ENCODE assay signal across 11 cellular contexts in the genomic region with DNA sequence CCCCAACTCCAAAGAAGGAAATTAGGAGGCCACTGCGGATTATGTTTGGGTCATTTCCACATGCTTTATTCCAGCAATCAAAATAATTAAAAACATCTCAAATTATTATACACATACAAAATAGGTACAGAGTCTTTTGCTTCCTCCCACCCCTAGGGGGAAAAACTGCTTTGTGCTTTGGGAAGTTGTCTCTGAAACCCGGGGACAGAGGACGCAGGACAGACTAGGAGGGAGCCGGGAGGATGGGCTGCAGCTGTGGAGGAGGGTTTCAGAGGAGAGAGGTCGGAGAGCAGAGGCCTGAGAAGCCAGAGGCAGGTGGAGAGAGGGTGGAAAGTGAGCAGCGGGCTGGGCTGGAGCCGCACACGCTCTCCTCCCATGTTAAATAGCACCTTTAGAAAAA. TPM values are rescaled to one million over a fixed set of nuclear protein-coding genes. Genes with fewer than 3 reads are reported as not detected.
DNase-seq lines count a peak whose midpoint lies in the region; ATAC-seq and TF ChIP-seq lines count a peak whose summit lies in the region.
"Had no signal": no experiment of that assay in that cellular context is flagged by ENCODE, and none has a peak within 500 bp of the region (broad histone marks: within the 10 kb centered on the region; RNA-seq: fewer than 3 reads in every experiment).

No MANE protein-coding gene starts in this region.

- no peak overlapping the region for H3K4me2 ChIP-seq in IMR-90 (ENCODE audit: low read depth, low read length)
- H3K4me2 ChIP-seq in mesendoderm (ENCODE audit: low read length): no peak overlapping the region

- H2AFZ ChIP-seq in IMR-90 (replicated peaks; ENCODE audit: low read length, poor library complexity): no peak overlapping the region

- ATAC-seq in IMR-90 (ENCODE audit: low read depth): no peak

- H3K79me1 ChIP-seq in IMR-90 (ENCODE audit: low read depth in 1 of 2, low read length in 2 of 2): peaks cover 0 to 37% of the 10 kb centered on the region in 2 experiments; a peak in 2 of 4 replicates
- H3K79me1 ChIP-seq in mesendoderm (ENCODE audit: low read length): no peaks in the 10 kb centered on the region

- POLR2A ChIA-PET in IMR-90 (lab: Charles Lee; ENCODE audit: unreplicated experiment): no interaction called here

- CTCF ChIA-PET in IMR-90 (lab: Yijun Ruan, JAX): no interaction called here

- peak overlapping the region; percentile 46 for H2AK9ac ChIP-seq in IMR-90 (replicated peaks; ENCODE audit: low read depth, low read length, poor library complexity)

- in situ Hi-C loops in IMR-90 (cut with MboI; ENCODE audit: low sequenced_read_pairs): no loop called here

- peaks cover 56% of the 10 kb centered on the region for H3K36me3 ChIP-seq in IMR-90 (ENCODE audit: control insufficient read depth, insufficient read depth, low read length)
- peaks cover 47% of the 10 kb centered on the region for H3K36me3 ChIP-seq in adipocyte (ENCODE audit: control insufficient read depth, insufficient read depth, low read length, severe bottlenecking)
- H3K36me3 ChIP-seq in mesendoderm (ENCODE audit: control insufficient read depth, insufficient read depth, low read length): no peaks in the 10 kb centered on the region

- TF ChIP-seq POLR2A in IMR-90 (IDR thresholded peaks at IDR 0.05; ENCODE audit: low read depth, low read length): no peak

- H3K79me2 ChIP-seq in mesendoderm (ENCODE audit: control insufficient read depth, insufficient read depth, low read length): no peaks in the 10 kb centered on the region

- H3K23ac ChIP-seq in IMR-90 (ENCODE audit: low read depth, low read length) (no peak overlapping the region), mesendoderm (ENCODE audit: low read length) (no peak overlapping the region)

- DNase-seq in AG10803 (ENCODE audit: low read depth) (peak; percentile 68), IMR-90 (peak; percentile 45), adipocyte (ENCODE audit: low read depth) (peak; percentile 50), mesendoderm (peak; percentile 62), NK-92 (lab: John Stamatoyannopoulos, UW; ENCODE audit: unreplicated experiment) (no peak), Ammon's horn (ENCODE audit: low spot score) (no peak), DMS153 (lab: John Stamatoyannopoulos, UW) (no peak), hippocampal formation (lab: John Stamatoyannopoulos, UW) (no peak)

- no peak overlapping the region for H4K91ac ChIP-seq in IMR-90 (ENCODE audit: insufficient read depth, low read depth, low read length)

- H2BK120ac ChIP-seq in IMR-90 (ENCODE audit: low read depth, low read length) (no peak overlapping the region), mesendoderm (ENCODE audit: low read depth, low read length) (no peak overlapping the region)

- H3K56ac ChIP-seq in IMR-90 (ENCODE audit: extremely low read depth, insufficient read depth, low read length): 0 out of 2 replicates have a peak overlapping the region, but pooled peaks have one; percentile 23
- no peak overlapping the region for H3K56ac ChIP-seq in mesendoderm (ENCODE audit: low read length)

- H4K8ac ChIP-seq in IMR-90 (ENCODE audit: low read depth in 2 of 2, low read length in 2 of 2) (no peak overlapping the region), mesendoderm (ENCODE audit: low read depth, low read length) (no peak overlapping the region)

- H3K4me3 ChIP-seq in AG10803 (ENCODE audit: low read length) (no peak overlapping the region), IMR-90 (ENCODE audit: insufficient read depth, low read depth, low read length) (no peak overlapping the region), adipocyte (ENCODE audit: low read length) (no peak overlapping the region), mesendoderm (ENCODE audit: low read length) (no peak overlapping the region)
- H3K4me3 ChIP-seq: mucosa of descending colon had no signal

- peak overlapping the region; percentile 99 for H2BK5ac ChIP-seq in IMR-90 (ENCODE audit: low read depth, low read length, poor library complexity, severe bottlenecking)
- H2BK5ac ChIP-seq in mesendoderm (ENCODE audit: low read length): no peak overlapping the region

- H4K20me1 ChIP-seq in IMR-90 (ENCODE audit: insufficient read depth, low read length): peaks cover 92% of the 10 kb centered on the region

- H3K18ac ChIP-seq in IMR-90 (ENCODE audit: low read depth, low read length) (no peak overlapping the region), mesendoderm (ENCODE audit: low read length) (no peak overlapping the region)

- H2BK15ac ChIP-seq in IMR-90 (ENCODE audit: low read depth, low read length) (no peak overlapping the region), mesendoderm (replicated peaks; ENCODE audit: low read depth) (no peak overlapping the region)

- no peak overlapping the region for H3K9ac ChIP-seq in IMR-90 (ENCODE audit: low read depth, low read length)
- peak overlapping the region; percentile 64 for H3K9ac ChIP-seq in adipocyte (ENCODE audit: low read length)
- H3K9ac ChIP-seq in mesendoderm (ENCODE audit: low read length): no peak overlapping the region

- dilution Hi-C loops in IMR-90 (cut with HindIII; ENCODE audit: low sequenced_read_pairs, unreplicated experiment): no loop called here

- no peak for TF ChIP-seq RAD21 in IMR-90 (IDR thresholded peaks at IDR 0.05; ENCODE audit: low read length)

- TF ChIP-seq CTCF in AG10803 (conservative IDR thresholded peaks at IDR 0.05; ENCODE audit: low read length) (peak; percentile 45), IMR-90 (conservative IDR thresholded peaks at IDR 0.05; ENCODE audit: low read depth, low read length) (peak; percentile 21; the same call in 1 of the 2 replicates)

- H3K27me3 ChIP-seq in IMR-90 (ENCODE audit: control insufficient read depth, insufficient read depth, low read length) (no peaks in the 10 kb centered on the region), adipocyte (replicated peaks; ENCODE audit: control insufficient read depth, insufficient read depth, low read length) (no peaks in the 10 kb centered on the region), mesendoderm (ENCODE audit: insufficient read depth, low read length, poor library complexity) (no peaks in the 10 kb centered on the region)
- H3K27me3 ChIP-seq: SJSA1 had no signal

- H4K5ac ChIP-seq in IMR-90 (ENCODE audit: low read depth, low read length): no peak overlapping the region
- H4K5ac ChIP-seq in mesendoderm (ENCODE audit: low read length): no peak overlapping the region

- no TSS peak for BruUV-seq in IMR-90 (replicated peaks; lab: Mats Ljungman, UMichigan)

- no peak overlapping the region for H3K14ac ChIP-seq in IMR-90 (replicated peaks; ENCODE audit: low read depth, low read length)

- no peak overlapping the region for H2BK20ac ChIP-seq in IMR-90 (ENCODE audit: low read depth, low read length)

- H3K9me3 ChIP-seq in IMR-90 (ENCODE audit: control insufficient read depth, insufficient read depth, low read length) (no peaks in the 10 kb centered on the region), adipocyte (ENCODE audit: control insufficient read depth, low read length) (no peaks in the 10 kb centered on the region)
- H3K9me3 ChIP-seq: mucosa of descending colon, SJSA1 had no signal

- intact Hi-C loops in IMR-90 (cut with micrococcal nuclease): no loop called here

- 0 out of 2 replicates have a peak overlapping the region, but pooled peaks have one; percentile 26 for H3K4ac ChIP-seq in IMR-90 (ENCODE audit: low read depth, low read length)
- no peak overlapping the region for H3K4ac ChIP-seq in mesendoderm (ENCODE audit: low read depth, low read length)

- H3K27ac ChIP-seq in IMR-90 (ENCODE audit: insufficient read depth, low read length) (peak overlapping the region; percentile 56), mesendoderm (ENCODE audit: low read depth, low read length) (no peak overlapping the region)

- no peak overlapping the region for H2AK5ac ChIP-seq in IMR-90 (ENCODE audit: low read depth, low read length)
- no peak overlapping the region for H2AK5ac ChIP-seq in mesendoderm (ENCODE audit: low read length)

- peaks cover 12% of the 10 kb centered on the region; the same call in 1 of the 2 replicates for H3K9me1 ChIP-seq in IMR-90 (ENCODE audit: insufficient read depth, low read length)

- H3K4me1 ChIP-seq in IMR-90 (ENCODE audit: control insufficient read depth, insufficient read depth, low read length): no peaks in the 10 kb centered on the region; the same call in 1 of the 2 replicates
- H3K4me1 ChIP-seq in adipocyte (ENCODE audit: control insufficient read depth, insufficient read depth, low read length): peaks cover 53% of the 10 kb centered on the region
- H3K4me1 ChIP-seq in mesendoderm (ENCODE audit: control insufficient read depth, low read depth, low read length): no peaks in the 10 kb centered on the region

- 7% methylated on average over 3 of the region's 8 CpGs; no CpG with 5 or more reads in 1 of the 2 experiments for WGBS in IMR-90 (ENCODE audit: extremely low coverage in 2 of 2, insufficient read length in 1 of 2), 2 experiments
- no CpG with 5 or more reads among the region's 8 CpGs for WGBS in mesendoderm (ENCODE audit: extremely low coverage, insufficient coverage, low lambda C conversion rate)

TF ChIP-seq in IMR-90, 13 proteins besides CTCF, POLR2A, EP300 and RAD21 (continues in another document):
- TF ChIP-seq SMC3 (IDR thresholded peaks at IDR 0.05; ENCODE audit: low read depth, low read length) (no peak), NFE2L2 (IDR thresholded peaks at IDR 0.05; ENCODE audit: low read depth, low read length) (no peak), FOS (IDR thresholded peaks at IDR 0.05; ENCODE audit: low read depth, low read length) (no peak)

RNA-seq across cellular contexts. Expression of a gene that starts 17.4 kb away (rescaled TPM):
- 1,825 and 2,180 TPM in 2 replicates for total RNA-seq in IMR-90 (2012; rRNA removed)
- polyA plus RNA-seq in IMR-90 (2012; rRNA removed): 4,117 and 4,350 TPM in 2 replicates
- 6,648 and 7,973 TPM in 2 replicates for polyA plus RNA-seq in IMR-90 (2012; cell fraction: cytosol; rRNA removed)
- 7,018 and 18,611 TPM in 2 replicates for polyA plus RNA-seq in IMR-90 (2012; cell fraction: nucleus; rRNA removed; ENCODE audit: low replicate concordance)
- 14.5 TPM for polyA plus RNA-seq in mesendoderm (2013, experiment 1 of 2)
- 15.0 TPM for polyA plus RNA-seq in mesendoderm (2013, experiment 2 of 2)

RNA-seq across cellular contexts. Expression of a gene that starts 18.3 kb away (rescaled TPM):
- total RNA-seq in IMR-90 (2012; rRNA removed): not detected in 2 replicates
- polyA plus RNA-seq in IMR-90 (2012; rRNA removed): 0.19 and 0.55 TPM in 2 replicates
- polyA plus RNA-seq in IMR-90 (2012; cell fraction: cytosol; rRNA removed): 0.36 and 0.43 TPM in 2 replicates
- polyA plus RNA-seq in IMR-90 (2012; cell fraction: nucleus; rRNA removed; ENCODE audit: low replicate concordance): 0.34 TPM in 1 of 2 replicates, not detected in the other
- polyA plus RNA-seq in mesendoderm (2013, experiment 1 of 2): 0.07 TPM
- 0.13 TPM for polyA plus RNA-seq in mesendoderm (2013, experiment 2 of 2)
- total RNA-seq: bronchial epithelial cell had no signal

RNA-seq across cellular contexts. Expression of a gene that starts 33.6 kb away (rescaled TPM):
- total RNA-seq in IMR-90 (2012; rRNA removed): 28.0 and 38.6 TPM in 2 replicates
- polyA plus RNA-seq in IMR-90 (2012; rRNA removed): 23.0 and 25.8 TPM in 2 replicates
- polyA plus RNA-seq in IMR-90 (2012; cell fraction: cytosol; rRNA removed): 16.2 and 19.3 TPM in 2 replicates
- 42.2 and 55.1 TPM in 2 replicates for polyA plus RNA-seq in IMR-90 (2012; cell fraction: nucleus; rRNA removed; ENCODE audit: low replicate concordance)
- polyA plus RNA-seq in mesendoderm (2013, experiment 1 of 2): 2.9 TPM
- 2.9 TPM for polyA plus RNA-seq in mesendoderm (2013, experiment 2 of 2)

RNA-seq across cellular contexts. Expression of a gene that starts 54.1 kb away (rescaled TPM):
- 1.4 TPM in 2 replicates for total RNA-seq in IMR-90 (2012; rRNA removed)
- 6.2 and 6.7 TPM in 2 replicates for polyA plus RNA-seq in IMR-90 (2012; rRNA removed)
- polyA plus RNA-seq in IMR-90 (2012; cell fraction: cytosol; rRNA removed): 2.7 and 5.4 TPM in 2 replicates
- 20.9 and 34.4 TPM in 2 replicates for polyA plus RNA-seq in IMR-90 (2012; cell fraction: nucleus; rRNA removed; ENCODE audit: low replicate concordance)
- polyA plus RNA-seq in mesendoderm (2013, experiment 1 of 2): 1.2 TPM
- polyA plus RNA-seq in mesendoderm (2013, experiment 2 of 2): 1.1 TPM

Comparison
In these comparisons a context has a peak if more than half of its experiments do, and no peak if none do; other contexts are left out.
1. DNase-seq: peak in AG10803 (single experiment), IMR-90 (single experiment), adipocyte (single experiment) and mesendoderm (single experiment); none in NK-92 (single experiment), Ammon's horn (single experiment), DMS153 (single experiment) and hippocampal formation (0 of 2).